ENCODE assay signal across 23 cellular contexts in the genomic region with DNA sequence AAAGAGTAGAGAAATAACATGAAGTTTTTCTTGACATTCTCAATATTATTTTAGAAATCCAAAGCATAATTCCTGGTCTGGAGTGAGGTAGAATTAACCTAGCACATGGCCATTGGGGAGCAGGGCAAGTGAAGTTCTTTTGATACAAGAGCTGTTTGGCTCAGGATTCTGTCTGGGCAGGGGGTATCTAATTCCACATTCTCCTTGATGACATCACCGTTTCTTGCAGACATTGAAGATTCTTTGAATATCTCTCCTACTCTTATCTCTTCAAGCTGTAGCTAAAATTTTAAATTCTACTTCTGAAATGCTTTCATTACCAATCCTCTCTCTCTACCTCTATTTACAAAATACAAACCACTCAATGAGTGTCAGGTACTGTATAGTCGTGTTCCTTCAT.
DNase-seq lines count a peak whose midpoint lies in the region; ATAC-seq, FAIRE-seq and TF ChIP-seq lines count a peak whose summit lies in the region.
"Had no signal": no experiment of that assay in that cellular context is flagged by ENCODE, and none has a peak within 500 bp of the region (broad histone marks: within the 10 kb centered on the region; RNA-seq: fewer than 3 reads in every experiment).

No MANE protein-coding gene starts in this region.

- in situ Hi-C loops in HepG2 (cut with HindIII; ENCODE audit: extremely low pct_ligation_motif_present, low pct_unique_long_range_greater_than_20kb): no loop called here

- ATAC-seq in HepG2: no peak
- ATAC-seq in right lobe of liver: no peak

- H3K4ac ChIP-seq in mesendoderm (ENCODE audit: low read depth, low read length): no peak overlapping the region

- no peak overlapping the region for H2BK120ac ChIP-seq in mesendoderm (ENCODE audit: low read depth, low read length)

- no peak overlapping the region for H3K56ac ChIP-seq in mesendoderm (ENCODE audit: low read length)

- no peak overlapping the region for H3K23ac ChIP-seq in mesendoderm (ENCODE audit: low read length)

- H3K9me3 ChIP-seq in HepG2 (ENCODE audit: low read length) (no peaks in the 10 kb centered on the region), right lobe of liver (no peaks in the 10 kb centered on the region)
- H3K9me3 ChIP-seq: BE2C, BLaER1 had no signal

- H2BK5ac ChIP-seq in mesendoderm (ENCODE audit: low read length): no peak overlapping the region

- intact Hi-C loops in HepG2 (cut with micrococcal nuclease; ENCODE audit: unreplicated experiment) (loop anchor here (5.0 kb wide), 1 partner anchor 667 kb away; no protein-coding TSS in a partner anchor), right lobe of liver (cut with DNase I) (no loop called here)

- H2AK5ac ChIP-seq in mesendoderm (ENCODE audit: low read length): no peak overlapping the region

- H4K5ac ChIP-seq in mesendoderm (ENCODE audit: low read length): no peak overlapping the region

- H3K4me1 ChIP-seq in HepG2 (ENCODE audit: insufficient read depth, low read length) (no peaks in the 10 kb centered on the region), right lobe of liver (no peaks in the 10 kb centered on the region), mesendoderm (ENCODE audit: control insufficient read depth, low read depth, low read length) (peaks cover 3% of the 10 kb centered on the region)
- H3K4me1 ChIP-seq: BE2C, BLaER1 had no signal

- H3K79me2 ChIP-seq in HepG2 (ENCODE audit: insufficient read depth, low read length) (no peaks in the 10 kb centered on the region), mesendoderm (ENCODE audit: control insufficient read depth, insufficient read depth, low read length) (no peaks in the 10 kb centered on the region)

- TF ChIP-seq RAD21 in HepG2 (CRISPR knock-in tag; IDR thresholded peaks at IDR 0.05): no peak

- no peak for TF ChIP-seq EP300 in HepG2 (IDR thresholded peaks at IDR 0.05; ENCODE audit: low read depth in 2 of 2, low read length in 2 of 2)
- no peak for TF ChIP-seq EP300 in HepG2 (CRISPR knock-in tag; IDR thresholded peaks at IDR 0.05; ENCODE audit: borderline replicate concordance)

- POLR2A ChIA-PET in HepG2 (lab: Yijun Ruan, JAX): no interaction called here

- no peaks in the 10 kb centered on the region for H4K20me1 ChIP-seq in HepG2 (ENCODE audit: insufficient read depth, low read length)
- H4K20me1 ChIP-seq: BLaER1 had no signal

- no peak overlapping the region for H3K18ac ChIP-seq in mesendoderm (ENCODE audit: low read length)

- H3K27me3 ChIP-seq in HepG2 (ENCODE audit: control insufficient read depth in 1 of 2, insufficient read depth in 2 of 2, low read length in 2 of 2) (no peaks in the 10 kb centered on the region), right lobe of liver (no peaks in the 10 kb centered on the region), mesendoderm (ENCODE audit: insufficient read depth, low read length, poor library complexity) (no peaks in the 10 kb centered on the region)
- H3K27me3 ChIP-seq: BE2C, BLaER1 had no signal

- H2AFZ ChIP-seq in HepG2 (ENCODE audit: low read length): no peak overlapping the region

- no peak overlapping the region for H4K8ac ChIP-seq in mesendoderm (ENCODE audit: low read depth, low read length)

- no peak for DNase-seq in HepG2 (ENCODE audit: low spot score)
- no peak for DNase-seq in right lobe of liver
- peak; percentile 26 for DNase-seq in astrocyte of the hippocampus (ENCODE audit: low read depth, low spot score)
- DNase-seq in mesendoderm: peak; percentile 73
- no peak for DNase-seq in SIG-M5 (lab: John Stamatoyannopoulos, UW)
- DNase-seq in SIG-M5 treated with dmso at 0.1 percent for 504 hours (lab: John Stamatoyannopoulos, UW; ENCODE audit: unreplicated experiment): no peak
- DNase-seq: 8988T; ACHN; BE2C; C1 segment of cervical spinal cord; CD4-positive, alpha-beta memory T cell; CD4-positive, CD25-positive, alpha-beta regulatory T cell; CD8-positive, alpha-beta memory T cell; COR-L47; DMS 273 treated with DMSO at 0.1 percent for 48 hours; DMS153; DMS79 treated with DMSO at 0.1 percent for 48 hours; GF-D8 had no signal

- WGBS in HepG2 (ENCODE audit: low lambda C conversion rate): 0% methylated on average over 2 of the region's 2 CpGs
- 28% methylated on average over 2 of the region's 2 CpGs for WGBS in right lobe of liver (ENCODE audit: insufficient coverage, low coverage, low lambda C conversion rate, missing lambda C conversion rate)
- WGBS in mesendoderm (ENCODE audit: extremely low coverage, insufficient coverage, low lambda C conversion rate): no CpG with 5 or more reads among the region's 2 CpGs

- no peak overlapping the region for H3K4me3 ChIP-seq in HepG2 (replicated peaks in 1 of 3; ENCODE audit: insufficient read depth in 1 of 3, low read depth in 2 of 3, low read length in 3 of 3)
- no peak overlapping the region for H3K4me3 ChIP-seq in right lobe of liver
- H3K4me3 ChIP-seq in mesendoderm (ENCODE audit: low read length): no peak overlapping the region
- H3K4me3 ChIP-seq: BLaER1 had no signal

- no peak overlapping the region for H3K4me2 ChIP-seq in HepG2 (ENCODE audit: low read depth, low read length)
- H3K4me2 ChIP-seq in mesendoderm (ENCODE audit: low read length): no peak overlapping the region
- H3K4me2 ChIP-seq: BLaER1 had no signal

- no peaks in the 10 kb centered on the region for H3K79me1 ChIP-seq in mesendoderm (ENCODE audit: low read length)

- FAIRE-seq in HepG2 (lab: Jason Lieb, UNC): no peak
- FAIRE-seq: A204.1, G401.6, GM12891, GM19239 had no signal

- H3K27ac ChIP-seq in HepG2 (ENCODE audit: extremely low read length, insufficient read depth, low read length) (no peak overlapping the region), right lobe of liver (no peak overlapping the region), mesendoderm (ENCODE audit: low read depth, low read length) (no peak overlapping the region)
- H3K27ac ChIP-seq: BLaER1 had no signal

- no peak overlapping the region for H2BK15ac ChIP-seq in mesendoderm (replicated peaks; ENCODE audit: low read depth)

- TF ChIP-seq CTCF in HepG2 (CRISPR knock-in tag; IDR thresholded peaks at IDR 0.05) (no peak), right lobe of liver (IDR thresholded peaks at IDR 0.05) (no peak)

- no peak overlapping the region for H3K9ac ChIP-seq in HepG2 (ENCODE audit: insufficient read depth, low read depth, low read length)
- no peak overlapping the region for H3K9ac ChIP-seq in mesendoderm (ENCODE audit: low read length)
- H3K9ac ChIP-seq: BLaER1 had no signal

- no TSS peak for BruUV-seq in HepG2 (replicated peaks; lab: Mats Ljungman, UMichigan)

- CTCF ChIA-PET in HepG2 (lab: Yijun Ruan, JAX; ENCODE audit: low intra/inter-chr PET ratio, low total read pairs): no interaction called here

- TF ChIP-seq POLR2A in HepG2 (IDR thresholded peaks at IDR 0.05; ENCODE audit: insufficient read depth in 1 of 2, low read depth in 2 of 2, low read length in 2 of 2) (no peak), right lobe of liver (IDR thresholded peaks at IDR 0.05) (no peak)

- H3K36me3 ChIP-seq in HepG2 (replicated peaks in 1 of 2; ENCODE audit: control insufficient read depth in 1 of 2, insufficient read depth in 2 of 2, low read length in 2 of 2): no peaks in the 10 kb centered on the region
- H3K36me3 ChIP-seq in right lobe of liver: no peaks in the 10 kb centered on the region
- no peaks in the 10 kb centered on the region for H3K36me3 ChIP-seq in mesendoderm (ENCODE audit: control insufficient read depth, insufficient read depth, low read length)
- H3K36me3 ChIP-seq: BE2C, BLaER1 had no signal

TF ChIP-seq in HepG2, 621 proteins besides CTCF, POLR2A, EP300 and RAD21:
- TF ChIP-seq ZNF781 (CRISPR knock-in tag; IDR thresholded peaks at IDR 0.05; ENCODE audit: borderline replicate concordance, not compliant biosample characterization): no peak
- peak; percentile 68 for TF ChIP-seq ATF7 (IDR thresholded peaks at IDR 0.05)
- TF ChIP-seq ATF7 (CRISPR knock-in tag; IDR thresholded peaks at IDR 0.05): no peak

Comparison
In these comparisons a context has a peak if more than half of its experiments do, and no peak if none do; other contexts are left out.
1. DNase-seq: peak in astrocyte of the hippocampus (single experiment) and mesendoderm (single experiment); none in HepG2 (single experiment), right lobe of liver (0 of 3), SIG-M5 (single experiment) and SIG-M5 treated with dmso at 0.1 percent for 504 hours (single experiment).